22 cellular contexts compared by ENCODE assay signal in genomic region chr5:131228646-131229045, GRCh38.
"Had no signal": no experiment of that assay in that cellular context is flagged by ENCODE, and none has a peak within 500 bp of the region (broad histone marks: within the 10 kb centered on the region; RNA-seq: fewer than 3 reads in every experiment).

No MANE protein-coding gene starts in this region.

- H3K4me1 ChIP-seq: parathyroid adenoma had no signal

- H3K4me3 Mint-ChIP-seq: activated B cell treated with CpG ODN at 0.5 μM for 24 hours; activated CD4-positive, alpha-beta T cell treated with anti-CD3 and anti-CD28 coated beads for 36 hours; activated T-cell treated with anti-CD3 and anti-CD28 coated beads, Interleukin-2, amount 50 U/mL, for 24 hours; activated T-helper 17 cell treated with anti-CD3 and anti-CD28 coated beads, Interleukin-2, amount 50 U/mL, for 72 hours; brain; stimulated activated naive CD8-positive, alpha-beta T cell treated with anti-CD3 and anti-CD28 coated beads, Interleukin-15, amount 100 ng/mL, for 72 hours had no signal

- H3K36me3 Mint-ChIP-seq: activated naive CD4-positive, alpha-beta T cell treated with anti-CD3 and anti-CD28 coated beads, Interleukin-2, amount 50 U/mL, for 72 hours; brain had no signal

- H3K9me3 Mint-ChIP-seq: activated B cell treated with CpG ODN at 0.5 μM for 24 hours; activated naive CD4-positive, alpha-beta T cell treated with anti-CD3 and anti-CD28 coated beads, Interleukin-2, amount 50 U/mL, for 72 hours; activated T-cell treated with anti-CD3 and anti-CD28 coated beads, Interleukin-2, amount 50 U/mL, for 24 hours; activated T-helper 17 cell treated with anti-CD3 and anti-CD28 coated beads, Interleukin-2, amount 50 U/mL, for 72 hours; brain; stimulated activated naive CD8-positive, alpha-beta T cell treated with anti-CD3 and anti-CD28 coated beads, Interleukin-15, amount 100 ng/mL, for 72 hours had no signal

- H3K27me3 Mint-ChIP-seq: activated B cell treated with CpG ODN at 0.5 μM for 24 hours; activated CD4-positive, alpha-beta T cell treated with anti-CD3 and anti-CD28 coated beads for 36 hours; activated T-cell treated with anti-CD3 and anti-CD28 coated beads, Interleukin-2, amount 50 U/mL, for 24 hours; activated T-helper 17 cell treated with anti-CD3 and anti-CD28 coated beads, Interleukin-2, amount 50 U/mL, for 72 hours; brain; stimulated activated naive CD8-positive, alpha-beta T cell treated with anti-CD3 and anti-CD28 coated beads, Interleukin-15, amount 100 ng/mL, for 72 hours had no signal

- H3K27ac ChIP-seq: esophagus muscularis mucosa, heart left ventricle, parathyroid adenoma, suprapubic skin, transverse colon had no signal

- H3K27me3 ChIP-seq: esophagus muscularis mucosa, heart left ventricle, suprapubic skin, transverse colon had no signal

- H3K36me3 ChIP-seq: esophagus muscularis mucosa, heart left ventricle, suprapubic skin, transverse colon had no signal

- H3K27ac Mint-ChIP-seq: activated B cell treated with CpG ODN at 0.5 μM for 24 hours; activated CD4-positive, alpha-beta T cell treated with anti-CD3 and anti-CD28 coated beads for 36 hours; activated naive CD4-positive, alpha-beta T cell treated with anti-CD3 and anti-CD28 coated beads, Interleukin-2, amount 50 U/mL, for 72 hours; activated T-cell treated with anti-CD3 and anti-CD28 coated beads, Interleukin-2, amount 50 U/mL, for 24 hours; activated T-helper 17 cell treated with anti-CD3 and anti-CD28 coated beads, Interleukin-2, amount 50 U/mL, for 72 hours had no signal

- H2AFZ ChIP-seq: parathyroid adenoma had no signal

- H3K9ac ChIP-seq: parathyroid adenoma had no signal

- H3K9me3 ChIP-seq: esophagus muscularis mucosa, heart left ventricle, suprapubic skin, transverse colon had no signal

- DNase-seq: activated B cell treated with CpG ODN at 0.5 μM for 24 hours; activated CD4-positive, alpha-beta T cell treated with anti-CD3 and anti-CD28 coated beads for 36 hours; activated CD4-positive, alpha-beta T cell treated with anti-CD3 and anti-CD28 coated beads, Interleukin-2, amount 50 U/mL, for 4 hours; activated CD8-positive, alpha-beta memory T cell treated with anti-CD3 and anti-CD28 coated beads for 24 hours; activated CD8-positive, alpha-beta memory T cell treated with anti-CD3 and anti-CD28 coated beads, Interleukin-2, amount 50 U/mL, for 4 hours; activated T-cell treated with anti-CD3 and anti-CD28 coated beads, Interleukin-2, amount 50 U/mL, for 24 hours; aorta; heart left ventricle; islet precursor cell; left cardiac atrium; nucleus accumbens; right cardiac atrium; stimulated activated CD4-positive, alpha-beta T cell treated with anti-CD3 and anti-CD28 coated beads, Interleukin-12 subunit alpha, Interleukin-12 subunit beta, amount 100 ng/mL, for 4 hours; stimulated activated naive CD8-positive, alpha-beta T cell treated with anti-CD3 and anti-CD28 coated beads, Interleukin-15, amount 100 ng/mL, for 72 hours; T1000; transverse colon had no signal

- H3K4me3 ChIP-seq: esophagus muscularis mucosa, heart left ventricle, suprapubic skin, transverse colon had no signal

- H3K79me2 ChIP-seq: parathyroid adenoma had no signal

- ATAC-seq: activated CD4-positive, alpha-beta T cell treated with anti-CD3 and anti-CD28 coated beads for 36 hours; activated naive CD4-positive, alpha-beta T cell treated with anti-CD3 and anti-CD28 coated beads, Interleukin-2, amount 50 U/mL, for 72 hours; activated T-helper 17 cell treated with anti-CD3 and anti-CD28 coated beads, Interleukin-2, amount 50 U/mL, for 72 hours; heart left ventricle; left cardiac atrium; stimulated activated naive CD8-positive, alpha-beta T cell treated with anti-CD3 and anti-CD28 coated beads, Interleukin-15, amount 100 ng/mL, for 72 hours had no signal
